Comparison of ENCODE assay signal across 6 cellular contexts in genomic region chr10:133377818-133378250, GRCh38. TPM values are rescaled to one million over a fixed set of nuclear protein-coding genes. Genes with fewer than 3 reads are reported as not detected.
DNase-seq lines count a peak whose midpoint lies in the region; ATAC-seq and TF ChIP-seq lines count a peak whose summit lies in the region.

No MANE protein-coding gene starts in this region.

- CTCF ChIA-PET in activated CD4-positive, alpha-beta T cell treated with anti-CD3 and anti-CD28 coated beads, Interleukin-2, amount 10 ng/mL, durations not matched to agents 7 days and 5 days (lab: Charles Lee) = interaction anchor here (1.0 kb wide), 1 partner anchor 48 kb away, joined by 5 read pairs; no protein-coding TSS in a partner anchor

- 42% methylated on average over 18 of the region's 20 CpGs for WGBS in hepatocyte (ENCODE audit: low lambda C conversion rate, missing lambda C conversion rate)

- peaks cover 3% of the 10 kb centered on the region for H3K27me3 Mint-ChIP-seq in activated CD4-positive, alpha-beta T cell treated with anti-CD3 and anti-CD28 coated beads, Interleukin-2, amount 10 ng/mL, durations not matched to agents 7 days and 5 days

- no peaks in the 10 kb centered on the region for H3K9me3 Mint-ChIP-seq in activated CD4-positive, alpha-beta T cell treated with anti-CD3 and anti-CD28 coated beads, Interleukin-2, amount 10 ng/mL, durations not matched to agents 7 days and 5 days

- TF ChIP-seq CTCF in hepatocyte (IDR thresholded peaks at IDR 0.05; ENCODE audit: poor library complexity) (no peak), tibial artery (IDR thresholded peaks at IDR 0.05) (no peak)

- peaks cover 11% of the 10 kb centered on the region for H3K79me2 ChIP-seq in hepatocyte

- no peaks in the 10 kb centered on the region for H3K36me3 Mint-ChIP-seq in activated CD4-positive, alpha-beta T cell treated with anti-CD3 and anti-CD28 coated beads, Interleukin-2, amount 10 ng/mL, durations not matched to agents 7 days and 5 days (ENCODE audit: low read depth)

- no peaks in the 10 kb centered on the region for H3K9me2 ChIP-seq in hepatocyte (replicated peaks; ENCODE audit: insufficient read depth)

- H3K27ac Mint-ChIP-seq in activated CD4-positive, alpha-beta T cell treated with anti-CD3 and anti-CD28 coated beads, Interleukin-2, amount 10 ng/mL, durations not matched to agents 7 days and 5 days = no peak overlapping the region

- no peak for DNase-seq in activated CD4-positive, alpha-beta T cell treated with anti-CD3 and anti-CD28 coated beads, Interleukin-2, amount 10 ng/mL, durations not matched to agents 7 days and 5 days
- DNase-seq in activated CD4-positive, alpha-beta T cell treated with anti-CD3 and anti-CD28 coated beads for 48 hours = no peak
- DNase-seq in hepatocyte (ENCODE audit: low spot score) (no peak), tibial artery (no peak), NOMO-1 treated with dmso at 0.1 percent for 144 hours (lab: John Stamatoyannopoulos, UW; ENCODE audit: unreplicated experiment) (no peak)

- intact Hi-C loops in tibial artery (cut with DNase I; ENCODE audit: low total_unique reads) = loop anchor here (5.0 kb wide), 1 partner anchor 116 kb away; no protein-coding TSS in a partner anchor

- peak overlapping the region; percentile 77 for H3K4me3 ChIP-seq in hepatocyte
- H3K4me3 ChIP-seq in tibial artery = peak overlapping the region; percentile 81 to 96

- H3K36me3 ChIP-seq in hepatocyte (replicated peaks; ENCODE audit: insufficient read depth, low read depth) (no peaks in the 10 kb centered on the region), tibial artery (peaks cover 0 to 3% (median 3%) of the 10 kb centered on the region in 3 donors)

- ATAC-seq in GM18502 (IDR thresholded peaks at IDR 0.05; ENCODE audit: poor library complexity, unreplicated experiment) = no peak

- POLR2A ChIA-PET in activated CD4-positive, alpha-beta T cell treated with anti-CD3 and anti-CD28 coated beads, Interleukin-2, amount 10 ng/mL, durations not matched to agents 7 days and 5 days (lab: Charles Lee) = interaction anchor here (0.6 kb wide), 1 partner anchor 12 kb away, joined by 3 read pairs; no protein-coding TSS in a partner anchor

- H3K4me2 ChIP-seq in hepatocyte = peak overlapping the region; percentile 100

- peak overlapping the region; percentile 100 for H2AFZ ChIP-seq in hepatocyte

- H3K27ac ChIP-seq in hepatocyte (peak overlapping the region; percentile 99), tibial artery (peak overlapping the region; percentile 82 to 95)

- H3K4me3 Mint-ChIP-seq in activated CD4-positive, alpha-beta T cell treated with anti-CD3 and anti-CD28 coated beads, Interleukin-2, amount 10 ng/mL, durations not matched to agents 7 days and 5 days = peak overlapping the region; percentile 76

- H3K27me3 ChIP-seq in hepatocyte = no peaks in the 10 kb centered on the region
- H3K27me3 ChIP-seq in tibial artery = no peaks in the 10 kb centered on the region

- H3K4me1 ChIP-seq in hepatocyte (ENCODE audit: insufficient read depth) = peaks cover 13% of the 10 kb centered on the region
- peaks cover 0 to 28% (median 21%) of the 10 kb centered on the region in 4 donors for H3K4me1 ChIP-seq in tibial artery

- no peaks in the 10 kb centered on the region for H4K20me1 ChIP-seq in hepatocyte (ENCODE audit: insufficient read depth, poor library complexity, severe bottlenecking)

- H3K9me3 ChIP-seq in hepatocyte (ENCODE audit: low read depth) = no peaks in the 10 kb centered on the region
- H3K9me3 ChIP-seq in tibial artery = no peaks in the 10 kb centered on the region

- H3K4me1 Mint-ChIP-seq in activated CD4-positive, alpha-beta T cell treated with anti-CD3 and anti-CD28 coated beads, Interleukin-2, amount 10 ng/mL, durations not matched to agents 7 days and 5 days = peaks cover 20% of the 10 kb centered on the region

RNA-seq across cellular contexts. Expression of gene PAOX, which starts 1.2 kb away (rescaled TPM):
- total RNA-seq in activated CD4-positive, alpha-beta T cell treated with anti-CD3 and anti-CD28 coated beads, Interleukin-2, amount 10 ng/mL, durations not matched to agents 7 days and 5 days = 1 to 10 TPM; 2.6 to 5.0 TPM
- total RNA-seq in hepatocyte = 11.5 and 12.7 TPM in 2 replicates
- 19.6 and 27.6 TPM in 2 replicates for polyA plus RNA-seq in hepatocyte

RNA-seq across cellular contexts. Expression of gene ECHS1, which starts 4.7 kb away (rescaled TPM):
- total RNA-seq in activated CD4-positive, alpha-beta T cell treated with anti-CD3 and anti-CD28 coated beads, Interleukin-2, amount 10 ng/mL, durations not matched to agents 7 days and 5 days = 10 to 100 TPM; 34.9 to 40.2 TPM
- total RNA-seq in hepatocyte = 146 TPM in 2 replicates
- polyA plus RNA-seq in hepatocyte = 167 and 204 TPM in 2 replicates

RNA-seq across cellular contexts. Expression of gene MTG1, which starts 16.1 kb away (rescaled TPM):
- total RNA-seq in activated CD4-positive, alpha-beta T cell treated with anti-CD3 and anti-CD28 coated beads, Interleukin-2, amount 10 ng/mL, durations not matched to agents 7 days and 5 days = 10 to 100 TPM; 47.7 to 56.1 TPM
- 53.2 and 57.0 TPM in 2 replicates for total RNA-seq in hepatocyte
- 154 and 180 TPM in 2 replicates for polyA plus RNA-seq in hepatocyte

RNA-seq across cellular contexts. Expression of gene FUOM, which starts 20.0 kb away (rescaled TPM):
- 10 to 100 TPM; 11.9 to 16.2 TPM for total RNA-seq in activated CD4-positive, alpha-beta T cell treated with anti-CD3 and anti-CD28 coated beads, Interleukin-2, amount 10 ng/mL, durations not matched to agents 7 days and 5 days
- 17.3 and 34.6 TPM in 2 replicates for total RNA-seq in hepatocyte
- 31.1 and 35.0 TPM in 2 replicates for polyA plus RNA-seq in hepatocyte

RNA-seq across cellular contexts. Expression of gene PRAP1, which starts 30.7 kb away (rescaled TPM):
- total RNA-seq in activated CD4-positive, alpha-beta T cell treated with anti-CD3 and anti-CD28 coated beads, Interleukin-2, amount 10 ng/mL, durations not matched to agents 7 days and 5 days = not detected
- 146 and 156 TPM in 2 replicates for total RNA-seq in hepatocyte
- 178 and 324 TPM in 2 replicates for polyA plus RNA-seq in hepatocyte
